Comparison of ENCODE assay signal across 25 cellular contexts in genomic region chr9:11063263-11063662, GRCh38.
"Had no signal": no experiment of that assay in that cellular context is flagged by ENCODE, and none has a peak within 500 bp of the region (broad histone marks: within the 10 kb centered on the region; RNA-seq: fewer than 3 reads in every experiment).

No MANE protein-coding gene starts in this region.

- H3K36me3 Mint-ChIP-seq: activated naive CD4-positive, alpha-beta T cell treated with anti-CD3 and anti-CD28 coated beads, Interleukin-2, amount 50 U/mL, for 24 hours; activated naive CD8-positive, alpha-beta T cell treated with anti-CD3 and anti-CD28 coated beads, Interleukin-2, amount 10 ng/mL, durations not matched to agents 7 days and 5 days had no signal

- H3K27ac ChIP-seq: ascending aorta, cardiac muscle cell, WERI-Rb-1 had no signal

- ATAC-seq: activated CD8-positive, alpha-beta T cell treated with anti-CD3 and anti-CD28 coated beads for 36 hours; activated T-cell treated with anti-CD3 and anti-CD28 coated beads, Interleukin-2, amount 50 U/mL, for 72 hours; activated T-helper 17 cell treated with anti-CD3 and anti-CD28 coated beads, Interleukin-2, amount 50 U/mL, for 72 hours had no signal

- H3K36me3 ChIP-seq: ascending aorta, cardiac muscle cell, WERI-Rb-1 had no signal

- H3K4me3 ChIP-seq: ascending aorta, cardiac muscle cell had no signal

- H3K27me3 ChIP-seq: ascending aorta, cardiac muscle cell had no signal

- DNase-seq: activated CD4-positive, alpha-beta T cell treated with anti-CD3 and anti-CD28 coated beads, Interleukin-2, amount 10 ng/mL, durations not matched to agents 24 days and 14 days; activated CD4-positive, alpha-beta T cell treated with anti-CD3 and anti-CD28 coated beads, Interleukin-2, amount 50 U/mL, for 4 hours; activated CD8-positive, alpha-beta T cell treated with anti-CD3 and anti-CD28 coated beads for 36 hours; activated effector memory CD4-positive, alpha-beta T cell treated with anti-CD3 and anti-CD28 coated beads, Interleukin-2, amount 50 U/mL, for 16 hours; activated naive CD4-positive, alpha-beta T cell treated with Interleukin-2 at 50 U/mL for 16 hours; activated naive CD8-positive, alpha-beta T cell treated with anti-CD3 and anti-CD28 coated beads, Interleukin-2, amount 10 ng/mL, durations not matched to agents 7 days and 5 days; activated T-cell treated with anti-CD3 and anti-CD28 coated beads, Interleukin-2, amount 50 U/mL, for 1 hour; activated T-cell treated with anti-CD3 and anti-CD28 coated beads, Interleukin-2, amount 50 U/mL, for 72 hours; amygdala; NCI-H1105; NCI-H1417 treated with DMSO at 0.1 percent for 48 hours; NCI-H187 treated with DMSO at 0.1 percent for 48 hours; NCI-H2081; NCI-H2171 treated with DMSO at 0.1 percent for 48 hours; NCI-H446; NCI-H524 treated with DMSO at 0.1 percent for 48 hours; NK-92 treated with Interleukin-12 subunit alpha and Interleukin-12 subunit beta, amount 100 ng/mL, for 24 hours; Right ventricle myocardium superior; T1000; WERI-Rb-1 had no signal

- H3K4me3 Mint-ChIP-seq: activated CD4-positive, alpha-beta T cell treated with anti-CD3 and anti-CD28 coated beads, Interleukin-2, amount 10 ng/mL, durations not matched to agents 24 days and 14 days; activated CD8-positive, alpha-beta T cell treated with anti-CD3 and anti-CD28 coated beads for 36 hours; activated naive CD4-positive, alpha-beta T cell treated with anti-CD3 and anti-CD28 coated beads, Interleukin-2, amount 50 U/mL, for 24 hours; activated naive CD8-positive, alpha-beta T cell treated with anti-CD3 and anti-CD28 coated beads, Interleukin-2, amount 10 ng/mL, durations not matched to agents 7 days and 5 days; activated T-cell treated with anti-CD3 and anti-CD28 coated beads, Interleukin-2, amount 50 U/mL, for 72 hours; activated T-helper 17 cell treated with anti-CD3 and anti-CD28 coated beads, Interleukin-2, amount 50 U/mL, for 72 hours; central memory CD8-positive, alpha-beta T cell had no signal

- H3K9me3 Mint-ChIP-seq: activated CD4-positive, alpha-beta T cell treated with anti-CD3 and anti-CD28 coated beads, Interleukin-2, amount 10 ng/mL, durations not matched to agents 24 days and 14 days had no signal

- H3K4me1 Mint-ChIP-seq: activated CD4-positive, alpha-beta T cell treated with anti-CD3 and anti-CD28 coated beads, Interleukin-2, amount 10 ng/mL, durations not matched to agents 24 days and 14 days; activated naive CD4-positive, alpha-beta T cell treated with anti-CD3 and anti-CD28 coated beads, Interleukin-2, amount 50 U/mL, for 24 hours; activated naive CD8-positive, alpha-beta T cell treated with anti-CD3 and anti-CD28 coated beads, Interleukin-2, amount 10 ng/mL, durations not matched to agents 7 days and 5 days; activated T-helper 17 cell treated with anti-CD3 and anti-CD28 coated beads, Interleukin-2, amount 50 U/mL, for 72 hours; central memory CD8-positive, alpha-beta T cell had no signal

- H3K27ac Mint-ChIP-seq: activated CD4-positive, alpha-beta T cell treated with anti-CD3 and anti-CD28 coated beads, Interleukin-2, amount 10 ng/mL, durations not matched to agents 24 days and 14 days; activated CD8-positive, alpha-beta T cell treated with anti-CD3 and anti-CD28 coated beads for 36 hours; activated naive CD4-positive, alpha-beta T cell treated with anti-CD3 and anti-CD28 coated beads, Interleukin-2, amount 50 U/mL, for 24 hours; activated naive CD8-positive, alpha-beta T cell treated with anti-CD3 and anti-CD28 coated beads, Interleukin-2, amount 10 ng/mL, durations not matched to agents 7 days and 5 days; activated T-cell treated with anti-CD3 and anti-CD28 coated beads, Interleukin-2, amount 50 U/mL, for 72 hours; activated T-helper 17 cell treated with anti-CD3 and anti-CD28 coated beads, Interleukin-2, amount 50 U/mL, for 72 hours had no signal

- H3K4me1 ChIP-seq: ascending aorta had no signal

- H3K27me3 Mint-ChIP-seq: activated CD4-positive, alpha-beta T cell treated with anti-CD3 and anti-CD28 coated beads, Interleukin-2, amount 10 ng/mL, durations not matched to agents 24 days and 14 days; activated CD8-positive, alpha-beta T cell treated with anti-CD3 and anti-CD28 coated beads for 36 hours; activated naive CD4-positive, alpha-beta T cell treated with anti-CD3 and anti-CD28 coated beads, Interleukin-2, amount 50 U/mL, for 24 hours; activated naive CD8-positive, alpha-beta T cell treated with anti-CD3 and anti-CD28 coated beads, Interleukin-2, amount 10 ng/mL, durations not matched to agents 7 days and 5 days; activated T-helper 17 cell treated with anti-CD3 and anti-CD28 coated beads, Interleukin-2, amount 50 U/mL, for 72 hours; central memory CD8-positive, alpha-beta T cell had no signal

- H3K9me3 ChIP-seq: ascending aorta had no signal
